Comparison of ENCODE assay signal across 17 cellular contexts in genomic region chr12:96223411-96224218, GRCh38. TPM values are rescaled to one million over a fixed set of nuclear protein-coding genes. Genes with fewer than 3 reads are reported as not detected.
DNase-seq lines count a peak whose midpoint lies in the region; ATAC-seq, FAIRE-seq and TF ChIP-seq lines count a peak whose summit lies in the region.
"Had no signal": no experiment of that assay in that cellular context is flagged by ENCODE, and none has a peak within 500 bp of the region (broad histone marks: within the 10 kb centered on the region; RNA-seq: fewer than 3 reads in every experiment).

No MANE protein-coding gene starts in this region.

- H3K9me3 Mint-ChIP-seq in brain, result peaks cover 0 to 20% (median 7%) of the 10 kb centered on the region in 5 experiments
- no peaks in the 10 kb centered on the region for H3K9me3 Mint-ChIP-seq in natural killer cell treated with Interleukin-12 subunit alpha and Interleukin-12 subunit beta and Interleukin-15 and Interleukin-18, amount 100 ng/mL, for 72 hours

- peak overlapping the region; percentile 36 to 71 (median 50) for H3K4me2 ChIP-seq in BLaER1 treated with 17β-estradiol and CSF1 and Interleukin-3, amounts not matched to agents 10 nM and 100 nM
- no peak overlapping the region for H3K4me2 ChIP-seq in osteoblast (ENCODE audit: insufficient read depth, low read length)

- H3K4me3 ChIP-seq in BLaER1 treated with 17β-estradiol and CSF1 and Interleukin-3, amounts not matched to agents 10 nM and 100 nM, result no peak overlapping the region
- no peak overlapping the region for H3K4me3 ChIP-seq in osteoblast (ENCODE audit: insufficient read depth, low read length)
- H3K4me3 ChIP-seq: MG63, tibial nerve had no signal

- peak; percentile 46 for ATAC-seq in GM21390 (IDR thresholded peaks at IDR 0.05; ENCODE audit: unreplicated experiment)
- peak in 1 of 2 donors; percentile 43 for ATAC-seq in natural killer cell treated with Interleukin-12 subunit alpha and Interleukin-12 subunit beta and Interleukin-15 and Interleukin-18, amount 100 ng/mL, for 72 hours

- TF ChIP-seq POLR2A in H54 (IDR thresholded peaks at IDR 0.05; ENCODE audit: low read depth, low read length), result no peak

- H2AFZ ChIP-seq in osteoblast (ENCODE audit: low read length), result no peak overlapping the region

- FAIRE-seq in H54 (lab: Jason Lieb, UNC), result no peak
- FAIRE-seq: H1, keratinocyte had no signal

- H3K36me3 ChIP-seq in BLaER1 treated with 17β-estradiol and CSF1 and Interleukin-3, amounts not matched to agents 10 nM and 100 nM, result peaks cover 54 to 100% (median 91%) of the 10 kb centered on the region in 11 experiments
- peaks cover 26% of the 10 kb centered on the region for H3K36me3 ChIP-seq in osteoblast (ENCODE audit: insufficient read depth, low read length)
- H3K36me3 ChIP-seq: tibial nerve had no signal

- H4K20me1 ChIP-seq in BLaER1 treated with 17β-estradiol and CSF1 and Interleukin-3, amounts not matched to agents 10 nM and 100 nM, result peaks cover 45 to 100% (median 94%) of the 10 kb centered on the region in 11 experiments; a peak in 20 of 22 replicates
- no peaks in the 10 kb centered on the region for H4K20me1 ChIP-seq in osteoblast (ENCODE audit: insufficient read depth, low read length)

- H3K27me3 Mint-ChIP-seq in brain, result peaks cover 3% of the 10 kb centered on the region
- no peaks in the 10 kb centered on the region for H3K27me3 Mint-ChIP-seq in natural killer cell treated with Interleukin-12 subunit alpha and Interleukin-12 subunit beta and Interleukin-15 and Interleukin-18, amount 100 ng/mL, for 72 hours

- H3K9me3 ChIP-seq in BLaER1 treated with 17β-estradiol and CSF1 and Interleukin-3, amounts not matched to agents 10 nM and 100 nM (replicated peaks in 1 of 11), result no peaks in the 10 kb centered on the region
- no peaks in the 10 kb centered on the region for H3K9me3 ChIP-seq in osteoblast (ENCODE audit: low read depth, low read length)
- H3K9me3 ChIP-seq: MG63, tibial nerve had no signal

- no peak for DNase-seq in natural killer cell treated with Interleukin-12 subunit alpha and Interleukin-12 subunit beta and Interleukin-15 and Interleukin-18, amount 100 ng/mL, for 72 hours (ENCODE audit: low spot score)
- DNase-seq in osteoblast (ENCODE audit: insufficient read length, low spot score, missing footprints) (no peak), OCI-M2 (lab: John Stamatoyannopoulos, UW; ENCODE audit: unreplicated experiment) (no peak), NCI-H1417 treated with DMSO at 0.1 percent for 48 hours (lab: John Stamatoyannopoulos, UW) (no peak), H54 (ENCODE audit: insufficient read length, low spot score) (no peak)
- DNase-seq: amniotic stem cell; MG63; NCI-H2029 treated with DMSO at 0.1 percent for 48 hours; NCI-H748 treated with DMSO at 0.1 percent for 48 hours; stimulated activated CD4-positive, alpha-beta T cell treated with anti-CD3 and anti-CD28 coated beads, Interleukin-1b, Interleukin-23, amount 100 ng/mL, for 48 hours had no signal

- peak overlapping the region in 4 of 5 experiments; percentile 31 to 84 (median 48) for H3K27ac Mint-ChIP-seq in brain
- peak overlapping the region in 1 of 2 donors; percentile 24 for H3K27ac Mint-ChIP-seq in natural killer cell treated with Interleukin-12 subunit alpha and Interleukin-12 subunit beta and Interleukin-15 and Interleukin-18, amount 100 ng/mL, for 72 hours
- H3K27ac Mint-ChIP-seq: T-helper 1 cell treated with Interleukin-12 subunit alpha and Interleukin-12 subunit beta and Interleukin-4 antibody, amounts not matched to agents 30 μg/mL and 1 μg/mL, for 36 hours had no signal

- no peaks in the 10 kb centered on the region for H3K36me3 Mint-ChIP-seq in brain
- peaks cover 16% of the 10 kb centered on the region for H3K36me3 Mint-ChIP-seq in natural killer cell treated with Interleukin-12 subunit alpha and Interleukin-12 subunit beta and Interleukin-15 and Interleukin-18, amount 100 ng/mL, for 72 hours

- no peaks in the 10 kb centered on the region for H3K27me3 ChIP-seq in BLaER1 treated with 17β-estradiol and CSF1 and Interleukin-3, amounts not matched to agents 10 nM and 100 nM
- no peaks in the 10 kb centered on the region for H3K27me3 ChIP-seq in osteoblast (ENCODE audit: insufficient read depth, low read length)
- H3K27me3 ChIP-seq: MG63, tibial nerve had no signal

- H3K27ac ChIP-seq in BLaER1 treated with 17β-estradiol and CSF1 and Interleukin-3, amounts not matched to agents 10 nM and 100 nM, result peak overlapping the region in 3 of 11 experiments; percentile 3 to 32 (median 27); a peak in 3 of 22 replicates
- no peak overlapping the region for H3K27ac ChIP-seq in osteoblast (ENCODE audit: low read depth, low read length)
- H3K27ac ChIP-seq: tibial nerve had no signal

- peaks cover 24 to 47% (median 35%) of the 10 kb centered on the region in 10 experiments for H3K4me1 ChIP-seq in BLaER1 treated with 17β-estradiol and CSF1 and Interleukin-3, amounts not matched to agents 10 nM and 100 nM
- peaks cover 25% of the 10 kb centered on the region for H3K4me1 ChIP-seq in osteoblast (ENCODE audit: insufficient read depth, low read length)

- no peak for TF ChIP-seq CTCF in brain (conservative IDR thresholded peaks at IDR 0.05)
- no peak for TF ChIP-seq CTCF in osteoblast (IDR thresholded peaks at IDR 0.05; ENCODE audit: extremely low read depth, low read depth, low read length)

- peaks cover 51% of the 10 kb centered on the region for H3K4me1 Mint-ChIP-seq in brain
- peaks cover 21 to 49% of the 10 kb centered on the region in 2 donors for H3K4me1 Mint-ChIP-seq in natural killer cell treated with Interleukin-12 subunit alpha and Interleukin-12 subunit beta and Interleukin-15 and Interleukin-18, amount 100 ng/mL, for 72 hours (ENCODE audit: low read depth in 2 of 2)

- H3K9ac ChIP-seq in BLaER1 treated with 17β-estradiol and CSF1 and Interleukin-3, amounts not matched to agents 10 nM and 100 nM, result 0 out of 22 replicates have a peak overlapping the region, but pooled peaks of 1 of the 11 experiments have one; percentile 6

- peak overlapping the region in 2 of 5 experiments; percentile 2 to 47 for H3K4me3 Mint-ChIP-seq in brain
- peak overlapping the region; percentile 72 for H3K4me3 Mint-ChIP-seq in natural killer cell treated with Interleukin-12 subunit alpha and Interleukin-12 subunit beta and Interleukin-15 and Interleukin-18, amount 100 ng/mL, for 72 hours
- H3K4me3 Mint-ChIP-seq: T-helper 1 cell treated with Interleukin-12 subunit alpha and Interleukin-12 subunit beta and Interleukin-4 antibody, amounts not matched to agents 30 μg/mL and 1 μg/mL, for 36 hours had no signal

- H3K79me2 ChIP-seq in osteoblast (ENCODE audit: insufficient read depth, low read length), result peaks cover 84% of the 10 kb centered on the region

RNA-seq across cellular contexts. Expression of gene ELK3, which starts 29.4 kb away (rescaled TPM):
- polyA plus RNA-seq in brain (ENCODE audit: insufficient read depth, low read depth, low replicate concordance), result 1.3 TPM
- total RNA-seq in natural killer cell treated with Interleukin-12 subunit alpha and Interleukin-12 subunit beta and Interleukin-15 and Interleukin-18, amount 100 ng/mL, for 72 hours, result 10 to 100 TPM; 16.0 to 21.6 TPM
- 27.5 and 30.1 TPM in 2 replicates for total RNA-seq in osteoblast
